Comparison of ENCODE assay signal across 8 cellular contexts in the genomic region with DNA sequence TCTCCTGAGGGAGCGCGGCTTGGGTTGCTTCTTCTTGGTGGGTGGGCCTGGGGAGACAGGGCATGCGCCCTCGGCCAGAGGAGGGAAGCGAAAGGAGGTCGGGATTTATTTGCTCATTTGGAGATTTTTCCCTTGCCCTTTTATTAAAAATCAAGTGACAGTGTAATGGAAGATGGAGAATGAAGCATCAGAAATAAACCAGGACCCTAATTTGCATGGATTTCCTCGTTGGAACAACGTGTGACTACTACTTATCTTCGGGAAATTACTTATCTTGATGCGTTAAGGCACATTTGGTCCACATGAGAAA. TPM values are rescaled to one million over a fixed set of nuclear protein-coding genes. Genes with fewer than 3 reads are reported as not detected.
DNase-seq lines count a peak whose midpoint lies in the region; ATAC-seq and TF ChIP-seq lines count a peak whose summit lies in the region.

No MANE protein-coding gene starts in this region.

- H3K9me3 ChIP-seq in BLaER1 treated with 17β-estradiol and CSF1 and Interleukin-3, amounts not matched to agents 10 nM and 100 nM (replicated peaks in 1 of 11): peaks cover 4 to 9% (median 7%) of the 10 kb centered on the region in 11 experiments; a peak in 14 of 22 replicates
- H3K9me3 ChIP-seq in breast epithelium (no peaks in the 10 kb centered on the region), tibial nerve (no peaks in the 10 kb centered on the region)

- TF ChIP-seq CTCF in LNCaP clone FGC (IDR thresholded peaks at IDR 0.05; ENCODE audit: control insufficient read depth, extremely low read depth, insufficient read depth) (no peak), breast epithelium (IDR thresholded peaks at IDR 0.05) (no peak), lower leg skin (IDR thresholded peaks at IDR 0.05) (no peak), tibial nerve (IDR thresholded peaks at IDR 0.05) (no peak)

- intact Hi-C loops in breast epithelium (cut with DNase I; ENCODE audit: low total_unique reads): no loop called here
- intact Hi-C loops in lower leg skin (cut with DNase I; ENCODE audit: low total_unique reads): no loop called here

- no peak for ATAC-seq in GM19035 (IDR thresholded peaks at IDR 0.05; ENCODE audit: unreplicated experiment)

- TF ChIP-seq EP300 in tibial nerve (IDR thresholded peaks at IDR 0.05): no peak

- peak overlapping the region; percentile 85 to 98 (median 87) for H3K4me2 ChIP-seq in BLaER1 treated with 17β-estradiol and CSF1 and Interleukin-3, amounts not matched to agents 10 nM and 100 nM

- H3K4me3 ChIP-seq in BLaER1 treated with 17β-estradiol and CSF1 and Interleukin-3, amounts not matched to agents 10 nM and 100 nM: peak overlapping the region; percentile 56 to 92 (median 82)
- H3K4me3 ChIP-seq in LNCaP clone FGC (ENCODE audit: low read depth, low read length) (peak overlapping the region; percentile 81), breast epithelium (peak overlapping the region; percentile 75 to 98 (median 96)), lower leg skin (ENCODE audit: low read depth, poor library complexity, severe bottlenecking) (peak overlapping the region; percentile 54), tibial nerve (peak overlapping the region; percentile 77 to 99 (median 96))

- H3K9ac ChIP-seq in BLaER1 treated with 17β-estradiol and CSF1 and Interleukin-3, amounts not matched to agents 10 nM and 100 nM: peak overlapping the region; percentile 91 to 96 (median 95); a peak in 21 of 22 replicates

- DNase-seq in LNCaP clone FGC (ENCODE audit: low read depth) (no peak), breast epithelium (ENCODE audit: low spot score in 2 of 2) (no peak), lower leg skin (ENCODE audit: low spot score in 2 of 2) (no peak), tibial nerve (ENCODE audit: low spot score in 2 of 2) (no peak), C1 segment of cervical spinal cord (lab: John Stamatoyannopoulos, UW) (no peak)
- DNase-seq in stimulated activated CD4-positive, alpha-beta T cell treated with anti-CD3 and anti-CD28 coated beads, Interleukin-12 subunit alpha, Interleukin-12 subunit beta, amount 100 ng/mL, for 4 hours: no peak

- peaks cover 0 to 6% (median 0%) of the 10 kb centered on the region in 11 experiments; a peak in 3 of 22 replicates for H3K36me3 ChIP-seq in BLaER1 treated with 17β-estradiol and CSF1 and Interleukin-3, amounts not matched to agents 10 nM and 100 nM
- H3K36me3 ChIP-seq in breast epithelium (no peaks in the 10 kb centered on the region), tibial nerve (no peaks in the 10 kb centered on the region)

- H4K20me1 ChIP-seq in BLaER1 treated with 17β-estradiol and CSF1 and Interleukin-3, amounts not matched to agents 10 nM and 100 nM: peaks cover 12 to 32% (median 28%) of the 10 kb centered on the region in 11 experiments; a peak in 19 of 22 replicates

- H3K27me3 ChIP-seq in BLaER1 treated with 17β-estradiol and CSF1 and Interleukin-3, amounts not matched to agents 10 nM and 100 nM: no peaks in the 10 kb centered on the region
- H3K27me3 ChIP-seq in breast epithelium: no peaks in the 10 kb centered on the region
- no peaks in the 10 kb centered on the region for H3K27me3 ChIP-seq in tibial nerve

- H3K27ac ChIP-seq in BLaER1 treated with 17β-estradiol and CSF1 and Interleukin-3, amounts not matched to agents 10 nM and 100 nM: peak overlapping the region; percentile 80 to 96 (median 94); a peak in 21 of 22 replicates
- H3K27ac ChIP-seq in breast epithelium (peak overlapping the region; percentile 98), tibial nerve (peak overlapping the region; percentile 97 to 100 (median 98))

- H3K4me1 ChIP-seq in BLaER1 treated with 17β-estradiol and CSF1 and Interleukin-3, amounts not matched to agents 10 nM and 100 nM: peaks cover 26 to 41% (median 32%) of the 10 kb centered on the region in 10 experiments
- H3K4me1 ChIP-seq in breast epithelium (no peaks in the 10 kb centered on the region), tibial nerve (peaks cover 0 to 35% (median 10%) of the 10 kb centered on the region in 4 donors)

- no peak for TF ChIP-seq POLR2A in breast epithelium (IDR thresholded peaks at IDR 0.05)
- TF ChIP-seq POLR2A in lower leg skin (IDR thresholded peaks at IDR 0.05): no peak
- TF ChIP-seq POLR2A in tibial nerve (IDR thresholded peaks at IDR 0.05): no peak

- WGBS in lower leg skin, 2 donors: 1 to 3% methylated on average over 10 of the region's 10 CpGs
- 1% methylated on average over 10 of the region's 10 CpGs for WGBS in tibial nerve, 2 donors

RNA-seq across cellular contexts. Expression of gene CLOCK, which starts 0.7 kb away (rescaled TPM):
- total RNA-seq in breast epithelium (10 to 100 TPM; 29.8 to 32.2 (median 30.2) TPM), lower leg skin (10 to 100 TPM; 10.4 to 14.4 (median 12.5) TPM), tibial nerve (10 to 100 TPM; 17.8 to 48.0 (median 27.6) TPM)

RNA-seq across cellular contexts. Expression of gene PDCL2, which starts 44.6 kb away (rescaled TPM):
- not detected for total RNA-seq in breast epithelium
- not detected for total RNA-seq in lower leg skin
- not detected for total RNA-seq in tibial nerve
